ENCODE assay signal across 9 cellular contexts in the genomic region with DNA sequence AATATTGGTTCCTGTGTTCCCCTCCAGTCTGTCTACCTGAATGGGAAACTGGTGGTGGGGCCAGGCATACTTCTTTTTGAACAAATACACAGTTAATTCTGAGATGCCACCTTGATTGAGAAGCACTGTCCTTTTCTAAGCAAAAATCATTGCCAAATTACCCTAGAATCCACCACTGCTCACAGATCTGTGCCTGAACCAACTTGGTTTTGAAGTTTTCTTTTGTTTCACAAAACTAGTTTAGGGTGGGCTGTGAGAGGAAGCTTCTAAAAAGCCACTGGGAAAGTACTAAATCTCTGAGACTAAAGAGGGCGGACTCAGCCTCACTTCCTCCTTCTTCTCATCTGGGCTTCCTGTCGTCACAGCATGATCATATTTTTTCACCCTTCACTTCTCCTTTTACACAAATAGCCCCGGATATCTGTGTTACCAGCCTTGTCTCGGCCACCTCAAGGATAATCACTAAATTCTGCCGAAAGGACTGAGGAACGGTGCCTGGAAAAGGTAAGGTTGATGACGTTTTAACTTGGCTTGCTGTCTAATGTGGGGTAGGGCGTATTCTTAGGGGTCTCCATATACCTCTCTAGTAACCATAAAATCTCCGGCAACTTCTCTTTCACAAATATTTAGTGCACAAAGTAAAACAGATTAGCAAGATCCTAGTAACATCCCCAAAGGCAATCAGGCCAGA. TPM values are rescaled to one million over a fixed set of nuclear protein-coding genes. Genes with fewer than 3 reads are reported as not detected.
A peak's percentile ranks its signal among the peaks of the same experiment; 100 is the strongest.
DNase-seq lines count a peak whose midpoint lies in the region; ATAC-seq and TF ChIP-seq lines count a peak whose summit lies in the region.
"Had no signal": no experiment of that assay in that cellular context is flagged by ENCODE, and none has a peak within 500 bp of the region (broad histone marks: within the 10 kb centered on the region; RNA-seq: fewer than 3 reads in every experiment).

A gene with protein sequence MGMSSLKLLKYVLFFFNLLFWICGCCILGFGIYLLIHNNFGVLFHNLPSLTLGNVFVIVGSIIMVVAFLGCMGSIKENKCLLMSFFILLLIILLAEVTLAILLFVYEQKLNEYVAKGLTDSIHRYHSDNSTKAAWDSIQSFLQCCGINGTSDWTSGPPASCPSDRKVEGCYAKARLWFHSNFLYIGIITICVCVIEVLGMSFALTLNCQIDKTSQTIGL (plus strand): TSS at position 404 of the 691 bp plus-strand sequence. CDS start 18,261 bp downstream, outside the sequence.

- peaks cover 9% of the 10 kb centered on the region; the same call in 1 of the 2 replicates for H3K9me3 ChIP-seq in SU-DHL-6 (ENCODE audit: insufficient read depth, low read length)

- DNase-seq in caudate nucleus (lab: John Stamatoyannopoulos, UW) (peak in 2 of 61 donors; percentile 1 to 3), posterior vena cava (ENCODE audit: low spot score) (no peak), retina (no peak), DMS 273 treated with DMSO at 0.1 percent for 48 hours (lab: John Stamatoyannopoulos, UW) (no peak)

- H3K4me3 ChIP-seq in SU-DHL-6 (ENCODE audit: insufficient read depth, low read length, poor library complexity, severe bottlenecking) = peak within 1 kb of the TSS; percentile 96

- ATAC-seq in GM18870 (IDR thresholded peaks at IDR 0.05; ENCODE audit: unreplicated experiment) (peak; percentile 40), HG02885 (IDR thresholded peaks at IDR 0.05; ENCODE audit: poor library complexity, unreplicated experiment) (peak; percentile 59), HG03469 (IDR thresholded peaks at IDR 0.05; ENCODE audit: unreplicated experiment) (no peak)

- H3K27ac ChIP-seq in SU-DHL-6 (ENCODE audit: low read depth, low read length) (peak within 1 kb of the TSS; percentile 97), caudate nucleus (ENCODE audit: low read depth, low read length) (peak within 1 kb of the TSS; percentile 41)

- no peak for TF ChIP-seq CTCF in SU-DHL-6 (IDR thresholded peaks at IDR 0.05; ENCODE audit: insufficient read depth, low read length, poor library complexity, severe bottlenecking)

- H3K9ac ChIP-seq in SU-DHL-6 (ENCODE audit: low read length) = peak within 1 kb of the TSS; percentile 91

- H4K20me1 ChIP-seq in SU-DHL-6 (ENCODE audit: low read depth, low read length) = peaks cover 13% of the 10 kb centered on the region; the same call in 1 of the 2 replicates

- peaks cover 12% of the 10 kb centered on the region; the same call in 1 of the 2 replicates for H3K36me3 ChIP-seq in SU-DHL-6 (ENCODE audit: low read length)

- H3K9me2 ChIP-seq in SU-DHL-6 (replicated peaks; ENCODE audit: insufficient read depth, low read length) = no peaks in the 10 kb centered on the region

- peak within 1 kb of the TSS; percentile 85 for H3K4me2 ChIP-seq in SU-DHL-6 (ENCODE audit: low read depth, low read length, poor library complexity, severe bottlenecking)

- H3K79me2 ChIP-seq in SU-DHL-6 (ENCODE audit: insufficient read depth, low read length) = peaks cover 50% of the 10 kb centered on the region

- intact Hi-C loops in posterior vena cava (cut with DNase I) = no loop called here

- H2AFZ ChIP-seq in SU-DHL-6 (ENCODE audit: low read depth, low read length, severe bottlenecking) = no peak within 1 kb of the TSS

- peaks cover 43% of the 10 kb centered on the region for H3F3A ChIP-seq in SU-DHL-6 (ENCODE audit: insufficient read depth)

- H3K27me3 ChIP-seq in SU-DHL-6 (ENCODE audit: low read length) = no peaks in the 10 kb centered on the region

RNA-seq across cellular contexts. Expression of the gene that starts here (rescaled TPM):
- total RNA-seq in posterior vena cava = 10 to 100 TPM; 30.2 to 59.2 TPM
- total RNA-seq: RPMI7951 had no signal
